In the genomic region with DNA sequence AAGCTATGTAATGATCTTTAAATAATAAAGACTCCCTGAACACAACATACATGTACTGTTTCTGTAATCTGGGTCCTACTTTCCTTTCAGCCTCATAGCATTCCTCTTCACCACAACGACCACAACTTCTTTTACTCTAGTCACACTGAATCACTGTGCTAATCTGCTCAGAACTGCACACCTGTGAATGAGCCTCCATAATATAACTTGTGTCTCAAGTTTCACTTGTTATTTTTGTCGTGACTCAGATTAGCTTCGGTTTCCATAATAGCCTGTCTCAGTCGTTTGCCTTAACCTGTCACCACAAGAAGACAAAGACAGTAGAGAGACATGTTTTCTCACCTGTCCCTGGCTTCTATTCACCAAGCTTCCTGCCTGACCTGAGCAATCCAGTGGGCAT, we compare ENCODE assay signal across 10 cellular contexts.
DNase-seq lines count a peak whose midpoint lies in the region; ATAC-seq, FAIRE-seq and TF ChIP-seq lines count a peak whose summit lies in the region.
"Had no signal": no experiment of that assay in that cellular context is flagged by ENCODE, and none has a peak within 500 bp of the region (broad histone marks: within the 10 kb centered on the region; RNA-seq: fewer than 3 reads in every experiment).

No MANE protein-coding gene starts in this region.

- H3K4me3 ChIP-seq in bronchial epithelial cell (ENCODE audit: low read depth, low read length) (no peak overlapping the region), left lung (no peak overlapping the region)

- no peaks in the 10 kb centered on the region for H3K9me3 ChIP-seq in left lung

- TF ChIP-seq CTCF in bronchial epithelial cell (IDR thresholded peaks at IDR 0.05; ENCODE audit: insufficient read depth, low read length, severe bottlenecking): no peak
- no peak for TF ChIP-seq CTCF in left lung (IDR thresholded peaks at IDR 0.05)

- no peak overlapping the region for H3K27ac ChIP-seq in left lung

- intact Hi-C loops in left lung (cut with DNase I): no loop called here

- ATAC-seq in GM18909 (IDR thresholded peaks at IDR 0.05; ENCODE audit: poor library complexity, unreplicated experiment) (peak; percentile 97), GM21619 (IDR thresholded peaks at IDR 0.05; ENCODE audit: unreplicated experiment) (peak; percentile 97), HG03378 (IDR thresholded peaks at IDR 0.05; ENCODE audit: unreplicated experiment) (peak; percentile 98), left lung (no peak)
- ATAC-seq: natural killer cell had no signal

- no peak for FAIRE-seq in bronchial epithelial cell (lab: Jason Lieb, UNC)

- no peaks in the 10 kb centered on the region for H3K27me3 ChIP-seq in bronchial epithelial cell (ENCODE audit: control insufficient read depth, insufficient read depth, low read length)
- H3K27me3 ChIP-seq in left lung: peaks cover 0 to 6% of the 10 kb centered on the region in 2 donors

- H3K4me1 ChIP-seq in left lung: no peaks in the 10 kb centered on the region

- DNase-seq in bronchial epithelial cell (ENCODE audit: low read depth) (peak; percentile 84), NCI-H2029 (lab: John Stamatoyannopoulos, UW) (no peak), left lung (no peak), NCI-H1417 (lab: John Stamatoyannopoulos, UW) (no peak)
- DNase-seq: activated CD4-positive, alpha-beta T cell treated with anti-CD3 and anti-CD28 coated beads for 1 hour; EL; natural killer cell had no signal

- H3K36me3 ChIP-seq in bronchial epithelial cell (ENCODE audit: control insufficient read depth, insufficient read depth, low read length) (no peaks in the 10 kb centered on the region), left lung (no peaks in the 10 kb centered on the region)
